9 cellular contexts compared by ENCODE assay signal in the genomic region with DNA sequence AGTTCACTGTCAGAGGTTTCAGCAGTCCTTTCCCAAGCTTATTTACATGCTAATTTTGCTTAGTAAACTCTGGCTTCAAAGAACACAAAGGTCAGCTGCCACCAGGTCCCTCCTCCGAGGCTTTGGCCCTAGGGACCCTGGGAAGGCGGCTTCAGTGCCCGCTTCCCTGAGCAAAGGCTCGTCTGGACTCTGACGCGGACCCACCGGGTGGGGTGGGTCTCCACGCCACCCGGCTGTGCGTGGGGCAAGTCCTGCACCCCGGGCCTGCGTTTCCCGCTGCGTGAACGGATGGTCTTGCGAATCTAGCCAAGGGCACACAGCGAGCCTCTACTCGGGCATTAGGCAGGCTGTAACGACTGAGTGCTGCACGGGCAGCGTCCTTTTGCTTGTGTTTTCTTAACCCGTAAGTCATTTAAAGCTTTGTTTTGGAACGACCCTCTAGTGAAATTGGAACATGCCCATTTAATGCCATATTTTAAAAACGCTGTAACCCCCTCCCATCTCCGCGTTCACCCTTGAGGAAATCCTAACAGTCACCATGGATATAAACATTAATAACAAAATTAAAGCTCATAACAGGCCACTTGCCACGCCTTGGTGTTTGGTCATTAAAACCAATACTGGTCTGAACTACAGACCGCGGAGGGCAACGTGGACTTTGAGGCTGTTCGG. TPM values are rescaled to one million over a fixed set of nuclear protein-coding genes. Genes with fewer than 3 reads are reported as not detected.
DNase-seq lines count a peak whose midpoint lies in the region; ATAC-seq and TF ChIP-seq lines count a peak whose summit lies in the region.
"Had no signal": no experiment of that assay in that cellular context is flagged by ENCODE, and none has a peak within 500 bp of the region (broad histone marks: within the 10 kb centered on the region; RNA-seq: fewer than 3 reads in every experiment).

No MANE protein-coding gene starts in this region.

- H3K27me3 ChIP-seq in WERI-Rb-1 (ENCODE audit: insufficient read depth, low read depth, severe bottlenecking) (no peaks in the 10 kb centered on the region), cardiac muscle cell (no peaks in the 10 kb centered on the region), psoas muscle (ENCODE audit: insufficient read depth in 3 of 3, low read length in 2 of 3) (no peaks in the 10 kb centered on the region)

- intact Hi-C loops in psoas muscle (cut with DNase I), result loop anchor here in 1 of 2 donors (2.0 kb wide), 1 partner anchor 42 kb away; no protein-coding TSS in a partner anchor

- H3K4me1 ChIP-seq in cardiac muscle cell (ENCODE audit: low read depth) (peaks cover 36% of the 10 kb centered on the region), psoas muscle (peaks cover 28% of the 10 kb centered on the region)

- ATAC-seq in psoas muscle, result peak; percentile 23 to 55 (median 38)
- no peak for ATAC-seq in HG02938 (IDR thresholded peaks at IDR 0.05; ENCODE audit: unreplicated experiment)
- no peak for ATAC-seq in GM19455 (IDR thresholded peaks at IDR 0.05; ENCODE audit: unreplicated experiment)

- peaks cover 10% of the 10 kb centered on the region for H3K36me3 ChIP-seq in WERI-Rb-1
- H3K36me3 ChIP-seq in cardiac muscle cell, result peaks cover 4% of the 10 kb centered on the region
- H3K36me3 ChIP-seq in psoas muscle (ENCODE audit: insufficient read depth in 1 of 2, low read depth in 1 of 2), result peaks cover 0 to 4% of the 10 kb centered on the region in 2 donors

- H3K27ac ChIP-seq in WERI-Rb-1 (peak overlapping the region; percentile 90), cardiac muscle cell (peak overlapping the region; percentile 26), psoas muscle (peak overlapping the region; percentile 86)
- H3K27ac ChIP-seq: 22Rv1 had no signal

- TF ChIP-seq CTCF in WERI-Rb-1 (IDR thresholded peaks at IDR 0.05; ENCODE audit: low read depth, low read length) (no peak), cardiac muscle cell (IDR thresholded peaks at IDR 0.05; ENCODE audit: low read depth, low read length) (peak; percentile 4), psoas muscle (IDR thresholded peaks at IDR 0.05) (no peak)

- WGBS in psoas muscle, 3 donors, result 3 to 5% (median 4%) methylated on average over 31 of the region's 31 CpGs

- peak; percentile 25 for DNase-seq in DMS 273 (lab: John Stamatoyannopoulos, UW; ENCODE audit: unreplicated experiment)
- DNase-seq in DMS 273 treated with DMSO at 0.1 percent for 48 hours (lab: John Stamatoyannopoulos, UW), result no peak
- DNase-seq in WERI-Rb-1, result no peak
- peak; percentile 34 to 46 for DNase-seq in cardiac muscle cell (ENCODE audit: low read depth in 1 of 2, low spot score in 1 of 2)
- DNase-seq in psoas muscle, result peak in 1 of 2 donors; percentile 20
- no peak for DNase-seq in DMS153 treated with DMSO at 0.1 percent for 48 hours (lab: John Stamatoyannopoulos, UW; ENCODE audit: unreplicated experiment)

- H3K4me3 ChIP-seq in WERI-Rb-1 (ENCODE audit: low read depth, low read length) (peak overlapping the region; percentile 87), cardiac muscle cell (peak overlapping the region; percentile 97), psoas muscle (peak overlapping the region; percentile 91)

- H3K9me3 ChIP-seq in WERI-Rb-1 (ENCODE audit: severe bottlenecking) (no peaks in the 10 kb centered on the region), cardiac muscle cell (ENCODE audit: low read depth) (peaks cover 1% of the 10 kb centered on the region), psoas muscle (no peaks in the 10 kb centered on the region)

RNA-seq across cellular contexts. Expression of a gene that starts 0.8 kb away (rescaled TPM):
- total RNA-seq in cardiac muscle cell (1,301 and 1,791 TPM in 2 replicates), psoas muscle (100 to 1,000 TPM in 3 of 4 donors, 10 to 100 TPM in 1; 93.5 to 165 (median 151) TPM)
- polyA plus RNA-seq in cardiac muscle cell (675 and 686 TPM in 2 replicates), psoas muscle (100 to 1,000 TPM in 2 of 3 donors, 10 to 100 TPM in 1; 85.9 to 210 (median 133) TPM)

Comparison
In these comparisons a context has a peak if more than half of its experiments do, and no peak if none do; other contexts are left out.
1. DNase-seq: peak in DMS 273 (single experiment) and cardiac muscle cell (2 of 2); none in DMS 273 treated with DMSO at 0.1 percent for 48 hours (single experiment), WERI-Rb-1 (single experiment) and DMS153 treated with DMSO at 0.1 percent for 48 hours (single experiment).
2. H3K27ac ChIP-seq: peak in every context shown above with its lines; median percentile 90 in WERI-Rb-1; 86 in psoas muscle; 26 in cardiac muscle cell.
3. ATAC-seq: peak in psoas muscle (4 of 4); none in HG02938 (single experiment) and GM19455 (single experiment).
4. Peak in every context shown above with its lines, with median percentiles within 50 percentile points of each other: H3K4me3 ChIP-seq.